In genomic region chr2:44578401-44579135, GRCh38 we compare ENCODE assay signal across 1 cellular context.
TF ChIP-seq lines count a peak whose summit lies in the region.

No MANE protein-coding gene starts in this region.

TF ChIP-seq in GM23338, 12 proteins besides CTCF, POLR2A, EP300 and RAD21 (continued from another document):
- no peak for TF ChIP-seq ZNF462 (CRISPR knock-in tag; IDR thresholded peaks at IDR 0.05)
